Comparison of ENCODE assay signal across 9 cellular contexts in the genomic region with DNA sequence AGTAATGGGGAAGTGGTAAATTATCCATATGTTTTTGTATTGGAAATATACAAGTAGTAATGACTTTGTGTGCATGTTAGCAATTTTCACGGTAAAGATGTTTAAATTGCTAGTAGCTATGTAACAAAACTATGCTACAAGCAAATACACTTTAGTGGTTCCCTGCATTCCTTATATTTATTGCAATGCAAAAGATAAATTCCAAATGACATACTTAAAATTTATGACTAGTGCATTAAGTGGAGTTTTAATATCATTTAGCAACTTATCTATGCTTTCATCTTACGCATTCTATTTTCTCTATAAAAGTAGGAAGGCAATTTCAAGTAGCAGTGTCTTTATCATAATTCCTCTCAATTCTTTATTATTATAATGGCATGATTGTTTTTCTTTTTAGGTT.
"Had no signal": no experiment of that assay in that cellular context is flagged by ENCODE, and none has a peak within 500 bp of the region (broad histone marks: within the 10 kb centered on the region; RNA-seq: fewer than 3 reads in every experiment).

No MANE protein-coding gene starts in this region.

- H3K27ac Mint-ChIP-seq: GM23338, H9, HFFc6 had no signal

- DNase-seq: H9, HCEC 1CT, HFFc6, IMR-90 had no signal

- H3K4me3 Mint-ChIP-seq: GM23338, H9, HFFc6 had no signal

- H2AFZ ChIP-seq: GM23338 had no signal

- FAIRE-seq: H1, H54, HTR-8/SVneo, K562 had no signal

- H3K4me3 ChIP-seq: GM23338, K562 had no signal

- ATAC-seq: GM23338, K562 had no signal

- H3K4me2 ChIP-seq: GM23338 had no signal

- H3K4me1 Mint-ChIP-seq: GM23338, H9 had no signal
